In the genomic region with DNA sequence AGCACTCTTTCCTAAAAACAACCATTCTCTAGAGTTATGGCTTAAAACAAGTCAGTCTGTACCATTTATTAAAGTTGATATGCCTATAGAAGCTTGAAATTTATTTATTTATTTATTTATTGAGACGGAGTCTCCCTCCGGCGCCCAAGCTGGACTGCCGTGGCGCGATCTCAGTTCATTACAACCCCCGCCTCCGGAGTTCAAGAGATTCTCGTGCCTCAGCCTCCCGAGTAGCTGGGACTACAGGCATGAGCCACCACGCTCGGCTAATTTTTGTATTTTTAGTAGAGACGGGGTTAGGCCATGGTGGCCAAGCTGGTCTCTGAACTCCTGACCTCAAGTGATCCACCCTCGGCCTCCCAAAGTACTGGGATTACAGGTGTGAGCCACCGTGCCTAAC, we compare ENCODE assay signal across 1 cellular context.
TF ChIP-seq lines count a peak whose summit lies in the region.

No MANE protein-coding gene starts in this region.

TF ChIP-seq in WTC11, 78 proteins besides CTCF, POLR2A, EP300 and RAD21 (continued from another document):
- no peak for TF ChIP-seq TEAD4 (CRISPR knock-in tag; IDR thresholded peaks at IDR 0.05)
- no peak for TF ChIP-seq FOXJ3 (CRISPR knock-in tag; IDR thresholded peaks at IDR 0.05; ENCODE audit: borderline replicate concordance)
- TF ChIP-seq TP53 (CRISPR knock-in tag; IDR thresholded peaks at IDR 0.05), result no peak
- TF ChIP-seq, protein P1, sequence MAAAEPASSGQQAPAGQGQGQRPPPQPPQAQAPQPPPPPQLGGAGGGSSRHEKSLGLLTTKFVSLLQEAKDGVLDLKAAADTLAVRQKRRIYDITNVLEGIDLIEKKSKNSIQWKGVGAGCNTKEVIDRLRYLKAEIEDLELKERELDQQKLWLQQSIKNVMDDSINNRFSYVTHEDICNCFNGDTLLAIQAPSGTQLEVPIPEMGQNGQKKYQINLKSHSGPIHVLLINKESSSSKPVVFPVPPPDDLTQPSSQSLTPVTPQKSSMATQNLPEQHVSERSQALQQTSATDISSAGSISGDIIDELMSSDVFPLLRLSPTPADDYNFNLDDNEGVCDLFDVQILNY (CRISPR knock-in tag; IDR thresholded peaks at IDR 0.05), result no peak
- TF ChIP-seq, protein P2, sequence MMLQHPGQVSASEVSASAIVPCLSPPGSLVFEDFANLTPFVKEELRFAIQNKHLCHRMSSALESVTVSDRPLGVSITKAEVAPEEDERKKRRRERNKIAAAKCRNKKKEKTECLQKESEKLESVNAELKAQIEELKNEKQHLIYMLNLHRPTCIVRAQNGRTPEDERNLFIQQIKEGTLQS (CRISPR knock-in tag; conservative IDR thresholded peaks at IDR 0.05), result no peak
- TF ChIP-seq, protein P3, sequence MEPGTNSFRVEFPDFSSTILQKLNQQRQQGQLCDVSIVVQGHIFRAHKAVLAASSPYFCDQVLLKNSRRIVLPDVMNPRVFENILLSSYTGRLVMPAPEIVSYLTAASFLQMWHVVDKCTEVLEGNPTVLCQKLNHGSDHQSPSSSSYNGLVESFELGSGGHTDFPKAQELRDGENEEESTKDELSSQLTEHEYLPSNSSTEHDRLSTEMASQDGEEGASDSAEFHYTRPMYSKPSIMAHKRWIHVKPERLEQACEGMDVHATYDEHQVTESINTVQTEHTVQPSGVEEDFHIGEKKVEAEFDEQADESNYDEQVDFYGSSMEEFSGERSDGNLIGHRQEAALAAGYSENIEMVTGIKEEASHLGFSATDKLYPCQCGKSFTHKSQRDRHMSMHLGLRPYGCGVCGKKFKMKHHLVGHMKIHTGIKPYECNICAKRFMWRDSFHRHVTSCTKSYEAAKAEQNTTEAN (CRISPR knock-in tag; IDR thresholded peaks at IDR 0.05), result no peak
- TF ChIP-seq, protein P4, sequence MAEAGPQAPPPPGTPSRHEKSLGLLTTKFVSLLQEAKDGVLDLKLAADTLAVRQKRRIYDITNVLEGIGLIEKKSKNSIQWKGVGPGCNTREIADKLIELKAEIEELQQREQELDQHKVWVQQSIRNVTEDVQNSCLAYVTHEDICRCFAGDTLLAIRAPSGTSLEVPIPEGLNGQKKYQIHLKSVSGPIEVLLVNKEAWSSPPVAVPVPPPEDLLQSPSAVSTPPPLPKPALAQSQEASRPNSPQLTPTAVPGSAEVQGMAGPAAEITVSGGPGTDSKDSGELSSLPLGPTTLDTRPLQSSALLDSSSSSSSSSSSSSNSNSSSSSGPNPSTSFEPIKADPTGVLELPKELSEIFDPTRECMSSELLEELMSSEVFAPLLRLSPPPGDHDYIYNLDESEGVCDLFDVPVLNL (CRISPR knock-in tag; IDR thresholded peaks at IDR 0.05; ENCODE audit: borderline replicate concordance, low read depth), result no peak
- TF ChIP-seq NR2C2 (CRISPR knock-in tag; IDR thresholded peaks at IDR 0.05), result no peak
- no peak for TF ChIP-seq ZBTB21 (CRISPR knock-in tag; IDR thresholded peaks at IDR 0.05; ENCODE audit: borderline replicate concordance)
- TF ChIP-seq ATF1 (CRISPR knock-in tag; IDR thresholded peaks at IDR 0.05), result no peak
- TF ChIP-seq, protein P5, sequence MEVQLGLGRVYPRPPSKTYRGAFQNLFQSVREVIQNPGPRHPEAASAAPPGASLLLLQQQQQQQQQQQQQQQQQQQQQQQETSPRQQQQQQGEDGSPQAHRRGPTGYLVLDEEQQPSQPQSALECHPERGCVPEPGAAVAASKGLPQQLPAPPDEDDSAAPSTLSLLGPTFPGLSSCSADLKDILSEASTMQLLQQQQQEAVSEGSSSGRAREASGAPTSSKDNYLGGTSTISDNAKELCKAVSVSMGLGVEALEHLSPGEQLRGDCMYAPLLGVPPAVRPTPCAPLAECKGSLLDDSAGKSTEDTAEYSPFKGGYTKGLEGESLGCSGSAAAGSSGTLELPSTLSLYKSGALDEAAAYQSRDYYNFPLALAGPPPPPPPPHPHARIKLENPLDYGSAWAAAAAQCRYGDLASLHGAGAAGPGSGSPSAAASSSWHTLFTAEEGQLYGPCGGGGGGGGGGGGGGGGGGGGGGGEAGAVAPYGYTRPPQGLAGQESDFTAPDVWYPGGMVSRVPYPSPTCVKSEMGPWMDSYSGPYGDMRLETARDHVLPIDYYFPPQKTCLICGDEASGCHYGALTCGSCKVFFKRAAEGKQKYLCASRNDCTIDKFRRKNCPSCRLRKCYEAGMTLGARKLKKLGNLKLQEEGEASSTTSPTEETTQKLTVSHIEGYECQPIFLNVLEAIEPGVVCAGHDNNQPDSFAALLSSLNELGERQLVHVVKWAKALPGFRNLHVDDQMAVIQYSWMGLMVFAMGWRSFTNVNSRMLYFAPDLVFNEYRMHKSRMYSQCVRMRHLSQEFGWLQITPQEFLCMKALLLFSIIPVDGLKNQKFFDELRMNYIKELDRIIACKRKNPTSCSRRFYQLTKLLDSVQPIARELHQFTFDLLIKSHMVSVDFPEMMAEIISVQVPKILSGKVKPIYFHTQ (CRISPR knock-in tag; IDR thresholded peaks at IDR 0.05), result no peak
